In genomic region chr1:24706074-24706389, GRCh38 we compare ENCODE assay signal across 8 cellular contexts. TPM values are rescaled to one million over a fixed set of nuclear protein-coding genes. Genes with fewer than 3 reads are reported as not detected.
DNase-seq lines count a peak whose midpoint lies in the region; ATAC-seq and TF ChIP-seq lines count a peak whose summit lies in the region.
"Not testable (repeated sequence)": the region's sequence is repeated elsewhere in the genome, so short reads cannot be mapped to it uniquely, and the experiment has no call there.

No MANE protein-coding gene starts in this region.

- H3K4me1 ChIP-seq in A673 (ENCODE audit: insufficient read depth, low read length, poor library complexity, severe bottlenecking) (peaks cover 11% of the 10 kb centered on the region), heart left ventricle (peaks cover 0 to 52% (median 20%) of the 10 kb centered on the region in 12 donors), lower lobe of right lung (peaks cover 31% of the 10 kb centered on the region)
- not testable (repeated sequence) for H3K4me1 ChIP-seq in Loucy (ENCODE audit: insufficient read depth, low read length, poor library complexity, severe bottlenecking); duodenal mucosa (ENCODE audit: control insufficient read depth in 1 of 2, insufficient read depth in 2 of 2, low read length in 2 of 2); parathyroid adenoma

- CTCF ChIA-PET in A673 (lab: Charles Lee), result interaction anchor here (1.8 kb wide), 1 partner anchor 125 kb away, joined by 5 read pairs; no protein-coding TSS in a partner anchor
- CTCF ChIA-PET in activated CD4-positive, alpha-beta T cell treated with anti-CD3 and anti-CD28 coated beads, Interleukin-2, amount 10 ng/mL, durations not matched to agents 7 days and 5 days (lab: Charles Lee), result interaction anchor here (0.8 to 1.1 kb wide), 2 partner anchors 10 to 33 kb away, joined by 3 to 4 read pairs; no protein-coding TSS in a partner anchor

- not testable (repeated sequence) for TF ChIP-seq POLR2A in heart left ventricle (IDR thresholded peaks at IDR 0.05)

- not testable (repeated sequence) for TF ChIP-seq CTCF in A673 (conservative IDR thresholded peaks at IDR 0.05; ENCODE audit: low read depth, low read length); Loucy (conservative IDR thresholded peaks at IDR 0.05; ENCODE audit: low read length); heart left ventricle (IDR thresholded peaks at IDR 0.05); lower lobe of right lung (IDR thresholded peaks at IDR 0.05); parathyroid adenoma (IDR thresholded peaks at IDR 0.05)

- H3K36me3 ChIP-seq in A673 (ENCODE audit: insufficient read depth, low read length, poor library complexity, severe bottlenecking); Loucy (ENCODE audit: insufficient read depth, low read length); duodenal mucosa (ENCODE audit: control insufficient read depth in 1 of 2, insufficient read depth in 2 of 2, low read length in 2 of 2); heart left ventricle; lower lobe of right lung; parathyroid adenoma (ENCODE audit: control insufficient read depth, insufficient read depth, low read length): not testable (repeated sequence)

- not testable (repeated sequence) for H3K4me3 ChIP-seq in A673 (ENCODE audit: low read depth, low read length, poor library complexity, severe bottlenecking); Loucy (ENCODE audit: low read length, poor library complexity, severe bottlenecking); parathyroid adenoma (ENCODE audit: low read depth, low read length)
- H3K4me3 ChIP-seq in duodenal mucosa (ENCODE audit: low read depth in 1 of 2, low read length in 2 of 2), result peak overlapping the region; percentile 72 to 73
- H3K4me3 ChIP-seq in heart left ventricle, result peak overlapping the region in 1 of 12 donors; percentile 32
- peak overlapping the region; percentile 31 for H3K4me3 ChIP-seq in lower lobe of right lung

- H3K9ac ChIP-seq in Loucy (ENCODE audit: low read depth, low read length, poor library complexity, severe bottlenecking); parathyroid adenoma: not testable (repeated sequence)
- peak overlapping the region in 1 of 2 donors; percentile 29 for H3K9ac ChIP-seq in duodenal mucosa (ENCODE audit: low read depth in 1 of 2, low read length in 2 of 2)

- not testable (repeated sequence) for H4K20me1 ChIP-seq in Loucy (ENCODE audit: insufficient read depth, low read length, poor library complexity, severe bottlenecking)

- not testable (repeated sequence) for H3K79me2 ChIP-seq in Loucy (ENCODE audit: insufficient read depth, low read length); parathyroid adenoma

- H3K27ac Mint-ChIP-seq in activated CD4-positive, alpha-beta T cell treated with anti-CD3 and anti-CD28 coated beads, Interleukin-2, amount 10 ng/mL, durations not matched to agents 7 days and 5 days, result peak overlapping the region; percentile 13

- H3K4me3 Mint-ChIP-seq in activated CD4-positive, alpha-beta T cell treated with anti-CD3 and anti-CD28 coated beads, Interleukin-2, amount 10 ng/mL, durations not matched to agents 7 days and 5 days, result not testable (repeated sequence)

- H2AFZ ChIP-seq in Loucy (ENCODE audit: low read length); parathyroid adenoma: not testable (repeated sequence)

- not testable (repeated sequence) for ATAC-seq in heart left ventricle, lower lobe of right lung

- not testable (repeated sequence) for DNase-seq in A673 (ENCODE audit: low spot score); activated CD4-positive, alpha-beta T cell treated with anti-CD3 and anti-CD28 coated beads, Interleukin-2, amount 10 ng/mL, durations not matched to agents 7 days and 5 days; heart left ventricle; lower lobe of right lung; substantia nigra (lab: John Stamatoyannopoulos, UW)

- H3K27me3 ChIP-seq in A673 (replicated peaks; ENCODE audit: insufficient read depth, low read depth, low read length, poor library complexity); Loucy (ENCODE audit: insufficient read depth, low read length, poor library complexity, severe bottlenecking); duodenal mucosa (ENCODE audit: control insufficient read depth in 1 of 2, insufficient read depth in 2 of 2, low read length in 2 of 2); heart left ventricle; lower lobe of right lung (ENCODE audit: low read depth); parathyroid adenoma (ENCODE audit: control insufficient read depth, insufficient read depth, low read length): not testable (repeated sequence)

- H3K27ac ChIP-seq in A673 (ENCODE audit: low read depth, low read length, poor library complexity, severe bottlenecking) (peak overlapping the region; percentile 69), heart left ventricle (peak overlapping the region; percentile 63 to 86 (median 74)), lower lobe of right lung (peak overlapping the region; percentile 80), parathyroid adenoma (peak overlapping the region; percentile 33), substantia nigra (ENCODE audit: low read depth, low read length, poor library complexity, severe bottlenecking) (peak overlapping the region; percentile 69)
- H3K27ac ChIP-seq in duodenal mucosa (ENCODE audit: low read depth, low read length), result not testable (repeated sequence)

- POLR2A ChIA-PET in A673 (lab: Charles Lee; ENCODE audit: low non-redundant PET), result not testable (repeated sequence)
- POLR2A ChIA-PET in activated CD4-positive, alpha-beta T cell treated with anti-CD3 and anti-CD28 coated beads, Interleukin-2, amount 10 ng/mL, durations not matched to agents 7 days and 5 days (lab: Charles Lee), result interaction anchor here (0.6 kb wide), 1 partner anchor 1082 kb away, joined by 3 read pairs; no protein-coding TSS in a partner anchor

- H3K36me3 Mint-ChIP-seq in activated CD4-positive, alpha-beta T cell treated with anti-CD3 and anti-CD28 coated beads, Interleukin-2, amount 10 ng/mL, durations not matched to agents 7 days and 5 days (ENCODE audit: low read depth), result not testable (repeated sequence)

- H3F3A ChIP-seq in Loucy (ENCODE audit: low read depth), result not testable (repeated sequence)

- H3K27me3 Mint-ChIP-seq in activated CD4-positive, alpha-beta T cell treated with anti-CD3 and anti-CD28 coated beads, Interleukin-2, amount 10 ng/mL, durations not matched to agents 7 days and 5 days, result not testable (repeated sequence)

- peaks cover 28% of the 10 kb centered on the region for H3K4me1 Mint-ChIP-seq in activated CD4-positive, alpha-beta T cell treated with anti-CD3 and anti-CD28 coated beads, Interleukin-2, amount 10 ng/mL, durations not matched to agents 7 days and 5 days

- WGBS in heart left ventricle, 4 donors, result 96 to 99% (median 97%) methylated on average over 9 of the region's 9 CpGs

- H3K4me2 ChIP-seq in Loucy (ENCODE audit: low read depth, low read length, poor library complexity, severe bottlenecking), result peak overlapping the region; percentile 40
- not testable (repeated sequence) for H3K4me2 ChIP-seq in parathyroid adenoma (ENCODE audit: low read length)

- not testable (repeated sequence) for H3K9me3 Mint-ChIP-seq in activated CD4-positive, alpha-beta T cell treated with anti-CD3 and anti-CD28 coated beads, Interleukin-2, amount 10 ng/mL, durations not matched to agents 7 days and 5 days

- intact Hi-C loops in A673 (cut with micrococcal nuclease; ENCODE audit: unreplicated experiment); heart left ventricle (cut with DNase I); lower lobe of right lung (cut with DNase I): not testable (repeated sequence)

- H3K9me2 ChIP-seq in Loucy (replicated peaks; ENCODE audit: low read depth, low read length), result not testable (repeated sequence)

- BruUV-seq in A673 (replicated peaks; lab: Mats Ljungman, UMichigan), result not testable (repeated sequence)

- H3K9me3 ChIP-seq in A673 (ENCODE audit: low read depth, low read length, poor library complexity, severe bottlenecking); Loucy (ENCODE audit: insufficient read depth, low read depth, low read length); duodenal mucosa (ENCODE audit: control insufficient read depth in 1 of 2, low read length in 2 of 2); heart left ventricle; lower lobe of right lung; parathyroid adenoma (ENCODE audit: control insufficient read depth, low read length): not testable (repeated sequence)

RNA-seq across cellular contexts. Expression of gene CLIC4, which starts 39.2 kb away (rescaled TPM):
- 207 and 209 TPM in 2 replicates for total RNA-seq in A673 (2021)
- 10 to 100 TPM; 14.2 to 15.5 TPM for total RNA-seq in activated CD4-positive, alpha-beta T cell treated with anti-CD3 and anti-CD28 coated beads, Interleukin-2, amount 10 ng/mL, durations not matched to agents 7 days and 5 days
- 100 to 1,000 TPM; 280 to 917 (median 387) TPM for total RNA-seq in heart left ventricle
- 100 to 1,000 TPM; 111 to 726 TPM for polyA plus RNA-seq in heart left ventricle
- 169 TPM for total RNA-seq in lower lobe of right lung

Comparison
In these comparisons a context has a peak if more than half of its experiments do, and no peak if none do; other contexts are left out.
1. RNA of gene CLIC4, which starts 39.2 kb away (total RNA-seq): 280 to 917 TPM in heart left ventricle, 207 to 209 TPM in A673 and 169 TPM in lower lobe of right lung (single experiment); 14.2 to 15.5 TPM in activated CD4-positive, alpha-beta T cell treated with anti-CD3 and anti-CD28 coated beads, Interleukin-2, amount 10 ng/mL, durations not matched to agents 7 days and 5 days; every median in the first group is over 10 times any median in the second.